ENCODE assay signal across 1 cellular context in the genomic region with DNA sequence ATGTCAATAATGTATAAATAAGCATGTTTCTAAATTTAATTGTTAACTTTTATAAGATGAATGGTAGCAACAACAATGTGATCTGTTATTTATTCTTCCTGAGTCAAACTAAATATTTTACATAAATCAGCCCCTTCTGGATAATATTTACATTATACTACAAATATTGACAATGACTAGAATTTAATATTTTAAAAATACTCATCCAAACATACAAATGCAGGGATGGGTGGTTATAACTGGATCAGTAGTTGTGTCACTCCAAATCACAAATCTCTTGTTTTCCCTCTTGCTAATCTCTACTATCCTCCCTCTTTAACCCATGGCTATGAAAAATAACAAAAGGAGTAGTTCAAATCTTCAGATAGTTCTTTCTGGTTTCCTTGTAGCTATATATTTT.
TF ChIP-seq lines count a peak whose summit lies in the region.

No MANE protein-coding gene starts in this region.

TF ChIP-seq in GM23338, 12 proteins besides CTCF, POLR2A, EP300 and RAD21 (continued from another document):
- TF ChIP-seq, protein P1, sequence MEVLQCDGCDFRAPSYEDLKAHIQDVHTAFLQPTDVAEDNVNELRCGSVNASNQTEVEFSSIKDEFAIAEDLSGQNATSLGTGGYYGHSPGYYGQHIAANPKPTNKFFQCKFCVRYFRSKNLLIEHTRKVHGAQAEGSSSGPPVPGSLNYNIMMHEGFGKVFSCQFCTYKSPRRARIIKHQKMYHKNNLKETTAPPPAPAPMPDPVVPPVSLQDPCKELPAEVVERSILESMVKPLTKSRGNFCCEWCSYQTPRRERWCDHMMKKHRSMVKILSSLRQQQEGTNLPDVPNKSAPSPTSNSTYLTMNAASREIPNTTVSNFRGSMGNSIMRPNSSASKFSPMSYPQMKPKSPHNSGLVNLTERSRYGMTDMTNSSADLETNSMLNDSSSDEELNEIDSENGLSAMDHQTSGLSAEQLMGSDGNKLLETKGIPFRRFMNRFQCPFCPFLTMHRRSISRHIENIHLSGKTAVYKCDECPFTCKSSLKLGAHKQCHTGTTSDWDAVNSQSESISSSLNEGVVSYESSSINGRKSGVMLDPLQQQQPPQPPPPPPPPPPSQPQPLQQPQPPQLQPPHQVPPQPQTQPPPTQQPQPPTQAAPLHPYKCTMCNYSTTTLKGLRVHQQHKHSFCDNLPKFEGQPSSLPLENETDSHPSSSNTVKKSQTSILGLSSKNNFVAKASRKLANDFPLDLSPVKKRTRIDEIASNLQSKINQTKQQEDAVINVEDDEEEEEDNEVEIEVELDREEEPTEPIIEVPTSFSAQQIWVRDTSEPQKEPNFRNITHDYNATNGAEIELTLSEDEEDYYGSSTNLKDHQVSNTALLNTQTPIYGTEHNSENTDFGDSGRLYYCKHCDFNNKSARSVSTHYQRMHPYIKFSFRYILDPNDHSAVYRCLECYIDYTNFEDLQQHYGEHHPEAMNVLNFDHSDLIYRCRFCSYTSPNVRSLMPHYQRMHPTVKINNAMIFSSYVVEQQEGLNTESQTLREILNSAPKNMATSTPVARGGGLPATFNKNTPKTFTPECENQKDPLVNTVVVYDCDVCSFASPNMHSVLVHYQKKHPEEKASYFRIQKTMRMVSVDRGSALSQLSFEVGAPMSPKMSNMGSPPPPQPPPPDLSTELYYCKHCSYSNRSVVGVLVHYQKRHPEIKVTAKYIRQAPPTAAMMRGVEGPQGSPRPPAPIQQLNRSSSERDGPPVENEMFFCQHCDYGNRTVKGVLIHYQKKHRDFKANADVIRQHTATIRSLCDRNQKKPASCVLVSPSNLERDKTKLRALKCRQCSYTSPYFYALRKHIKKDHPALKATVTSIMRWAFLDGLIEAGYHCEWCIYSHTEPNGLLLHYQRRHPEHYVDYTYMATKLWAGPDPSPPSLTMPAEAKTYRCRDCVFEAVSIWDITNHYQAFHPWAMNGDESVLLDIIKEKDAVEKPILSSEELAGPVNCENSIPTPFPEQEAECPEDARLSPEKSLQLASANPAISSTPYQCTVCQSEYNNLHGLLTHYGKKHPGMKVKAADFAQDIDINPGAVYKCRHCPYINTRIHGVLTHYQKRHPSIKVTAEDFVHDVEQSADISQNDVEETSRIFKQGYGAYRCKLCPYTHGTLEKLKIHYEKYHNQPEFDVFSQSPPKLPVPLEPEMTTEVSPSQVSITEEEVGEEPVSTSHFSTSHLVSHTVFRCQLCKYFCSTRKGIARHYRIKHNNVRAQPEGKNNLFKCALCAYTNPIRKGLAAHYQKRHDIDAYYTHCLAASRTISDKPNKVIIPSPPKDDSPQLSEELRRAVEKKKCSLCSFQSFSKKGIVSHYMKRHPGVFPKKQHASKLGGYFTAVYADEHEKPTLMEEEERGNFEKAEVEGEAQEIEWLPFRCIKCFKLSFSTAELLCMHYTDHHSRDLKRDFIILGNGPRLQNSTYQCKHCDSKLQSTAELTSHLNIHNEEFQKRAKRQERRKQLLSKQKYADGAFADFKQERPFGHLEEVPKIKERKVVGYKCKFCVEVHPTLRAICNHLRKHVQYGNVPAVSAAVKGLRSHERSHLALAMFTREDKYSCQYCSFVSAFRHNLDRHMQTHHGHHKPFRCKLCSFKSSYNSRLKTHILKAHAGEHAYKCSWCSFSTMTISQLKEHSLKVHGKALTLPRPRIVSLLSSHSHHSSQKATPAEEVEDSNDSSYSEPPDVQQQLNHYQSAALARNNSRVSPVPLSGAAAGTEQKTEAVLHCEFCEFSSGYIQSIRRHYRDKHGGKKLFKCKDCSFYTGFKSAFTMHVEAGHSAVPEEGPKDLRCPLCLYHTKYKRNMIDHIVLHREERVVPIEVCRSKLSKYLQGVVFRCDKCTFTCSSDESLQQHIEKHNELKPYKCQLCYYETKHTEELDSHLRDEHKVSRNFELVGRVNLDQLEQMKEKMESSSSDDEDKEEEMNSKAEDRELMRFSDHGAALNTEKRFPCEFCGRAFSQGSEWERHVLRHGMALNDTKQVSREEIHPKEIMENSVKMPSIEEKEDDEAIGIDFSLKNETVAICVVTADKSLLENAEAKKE (CRISPR knock-in tag; IDR thresholded peaks at IDR 0.05) = no peak
- TF ChIP-seq CREB1 (CRISPR knock-in tag; IDR thresholded peaks at IDR 0.05; ENCODE audit: low read depth) (no peak), STAT1 (IDR thresholded peaks at IDR 0.05; ENCODE audit: unreplicated experiment) (no peak), EZH2 (IDR thresholded peaks at IDR 0.05; ENCODE audit: low read depth, unreplicated experiment) (no peak), NANOG (IDR thresholded peaks at IDR 0.05; ENCODE audit: borderline replicate concordance) (no peak), ZNF331 (CRISPR knock-in tag; IDR thresholded peaks at IDR 0.05; ENCODE audit: low read depth) (no peak), EZH2phosphoT487 (IDR thresholded peaks at IDR 0.05; ENCODE audit: unreplicated experiment) (no peak)
- TF ChIP-seq, protein P2, sequence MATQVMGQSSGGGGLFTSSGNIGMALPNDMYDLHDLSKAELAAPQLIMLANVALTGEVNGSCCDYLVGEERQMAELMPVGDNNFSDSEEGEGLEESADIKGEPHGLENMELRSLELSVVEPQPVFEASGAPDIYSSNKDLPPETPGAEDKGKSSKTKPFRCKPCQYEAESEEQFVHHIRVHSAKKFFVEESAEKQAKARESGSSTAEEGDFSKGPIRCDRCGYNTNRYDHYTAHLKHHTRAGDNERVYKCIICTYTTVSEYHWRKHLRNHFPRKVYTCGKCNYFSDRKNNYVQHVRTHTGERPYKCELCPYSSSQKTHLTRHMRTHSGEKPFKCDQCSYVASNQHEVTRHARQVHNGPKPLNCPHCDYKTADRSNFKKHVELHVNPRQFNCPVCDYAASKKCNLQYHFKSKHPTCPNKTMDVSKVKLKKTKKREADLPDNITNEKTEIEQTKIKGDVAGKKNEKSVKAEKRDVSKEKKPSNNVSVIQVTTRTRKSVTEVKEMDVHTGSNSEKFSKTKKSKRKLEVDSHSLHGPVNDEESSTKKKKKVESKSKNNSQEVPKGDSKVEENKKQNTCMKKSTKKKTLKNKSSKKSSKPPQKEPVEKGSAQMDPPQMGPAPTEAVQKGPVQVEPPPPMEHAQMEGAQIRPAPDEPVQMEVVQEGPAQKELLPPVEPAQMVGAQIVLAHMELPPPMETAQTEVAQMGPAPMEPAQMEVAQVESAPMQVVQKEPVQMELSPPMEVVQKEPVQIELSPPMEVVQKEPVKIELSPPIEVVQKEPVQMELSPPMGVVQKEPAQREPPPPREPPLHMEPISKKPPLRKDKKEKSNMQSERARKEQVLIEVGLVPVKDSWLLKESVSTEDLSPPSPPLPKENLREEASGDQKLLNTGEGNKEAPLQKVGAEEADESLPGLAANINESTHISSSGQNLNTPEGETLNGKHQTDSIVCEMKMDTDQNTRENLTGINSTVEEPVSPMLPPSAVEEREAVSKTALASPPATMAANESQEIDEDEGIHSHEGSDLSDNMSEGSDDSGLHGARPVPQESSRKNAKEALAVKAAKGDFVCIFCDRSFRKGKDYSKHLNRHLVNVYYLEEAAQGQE (IDR thresholded peaks at IDR 0.05; ENCODE audit: unreplicated experiment) = no peak
- TF ChIP-seq, protein P3, sequence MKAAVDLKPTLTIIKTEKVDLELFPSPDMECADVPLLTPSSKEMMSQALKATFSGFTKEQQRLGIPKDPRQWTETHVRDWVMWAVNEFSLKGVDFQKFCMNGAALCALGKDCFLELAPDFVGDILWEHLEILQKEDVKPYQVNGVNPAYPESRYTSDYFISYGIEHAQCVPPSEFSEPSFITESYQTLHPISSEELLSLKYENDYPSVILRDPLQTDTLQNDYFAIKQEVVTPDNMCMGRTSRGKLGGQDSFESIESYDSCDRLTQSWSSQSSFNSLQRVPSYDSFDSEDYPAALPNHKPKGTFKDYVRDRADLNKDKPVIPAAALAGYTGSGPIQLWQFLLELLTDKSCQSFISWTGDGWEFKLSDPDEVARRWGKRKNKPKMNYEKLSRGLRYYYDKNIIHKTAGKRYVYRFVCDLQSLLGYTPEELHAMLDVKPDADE (IDR thresholded peaks at IDR 0.05) = no peak
